ENCODE assay signal across 8 cellular contexts in genomic region chr14:61456720-61457119, GRCh38.
DNase-seq lines count a peak whose midpoint lies in the region; ATAC-seq lines count a peak whose summit lies in the region.

No MANE protein-coding gene starts in this region.

- no peak overlapping the region for H4K5ac ChIP-seq in mesendoderm (ENCODE audit: low read length)

- H3K27ac Mint-ChIP-seq in activated CD4-positive, alpha-beta memory T cell treated with anti-CD3 and anti-CD28 coated beads for 36 hours = peak overlapping the region; percentile 60

- H3K9me3 Mint-ChIP-seq in activated CD4-positive, alpha-beta memory T cell treated with anti-CD3 and anti-CD28 coated beads for 36 hours = no peaks in the 10 kb centered on the region

- H2BK15ac ChIP-seq in mesendoderm (replicated peaks; ENCODE audit: low read depth) = no peak overlapping the region

- H3K27me3 Mint-ChIP-seq in activated CD4-positive, alpha-beta memory T cell treated with anti-CD3 and anti-CD28 coated beads for 36 hours = no peaks in the 10 kb centered on the region

- POLR2A ChIA-PET in activated CD4-positive, alpha-beta memory T cell treated with anti-CD3 and anti-CD28 coated beads for 36 hours (lab: Charles Lee) = no interaction called here

- H4K8ac ChIP-seq in mesendoderm (ENCODE audit: low read depth, low read length) = no peak overlapping the region

- ATAC-seq in GM19025 (IDR thresholded peaks at IDR 0.05; ENCODE audit: low read depth, unreplicated experiment) (peak; percentile 84), HG03460 (IDR thresholded peaks at IDR 0.05; ENCODE audit: unreplicated experiment) (peak; percentile 79)

- peaks cover 80% of the 10 kb centered on the region for H3K36me3 Mint-ChIP-seq in activated CD4-positive, alpha-beta memory T cell treated with anti-CD3 and anti-CD28 coated beads for 36 hours

- intact Hi-C loops in activated CD4-positive, alpha-beta memory T cell treated with anti-CD3 and anti-CD28 coated beads for 36 hours (cut with micrococcal nuclease) = loop anchor here (1.0 kb wide), 1 partner anchor 159 kb away; no protein-coding TSS in a partner anchor

- H2BK120ac ChIP-seq in mesendoderm (ENCODE audit: low read depth, low read length) = no peak overlapping the region

- H3K56ac ChIP-seq in mesendoderm (ENCODE audit: low read length) = no peak overlapping the region

- H2AK5ac ChIP-seq in mesendoderm (ENCODE audit: low read length) = no peak overlapping the region

- H3K27me3 ChIP-seq in mesendoderm (ENCODE audit: insufficient read depth, low read length, poor library complexity) = no peaks in the 10 kb centered on the region

- no peak overlapping the region for H2BK5ac ChIP-seq in mesendoderm (ENCODE audit: low read length)

- H3K4ac ChIP-seq in mesendoderm (ENCODE audit: low read depth, low read length) = no peak overlapping the region

- H3K79me1 ChIP-seq in mesendoderm (ENCODE audit: low read length) = no peaks in the 10 kb centered on the region

- no peaks in the 10 kb centered on the region for H3K36me3 ChIP-seq in mesendoderm (ENCODE audit: control insufficient read depth, insufficient read depth, low read length)

- no peak overlapping the region for H3K23ac ChIP-seq in mesendoderm (ENCODE audit: low read length)

- DNase-seq in Ammon's horn (ENCODE audit: low spot score) = peak; percentile 88
- DNase-seq in NCI-H82 (lab: John Stamatoyannopoulos, UW) = peak; percentile 86
- peak; percentile 87 for DNase-seq in activated CD4-positive, alpha-beta memory T cell treated with anti-CD3 and anti-CD28 coated beads for 36 hours
- peak; percentile 73 for DNase-seq in ecto neural progenitor cell (ENCODE audit: low spot score)
- DNase-seq in mesendoderm = peak; percentile 53
- DNase-seq in stimulated activated CD8-positive, alpha-beta memory T cell treated with anti-CD3 and anti-CD28 coated beads, Interleukin-7, amount 100 ng/mL, for 1 hour (ENCODE audit: low read depth in 2 of 2) = peak; percentile 67 to 82

- H3K4me1 ChIP-seq in mesendoderm (ENCODE audit: control insufficient read depth, low read depth, low read length) = no peaks in the 10 kb centered on the region

- H3K4me1 Mint-ChIP-seq in activated CD4-positive, alpha-beta memory T cell treated with anti-CD3 and anti-CD28 coated beads for 36 hours (ENCODE audit: low read depth) = peaks cover 81% of the 10 kb centered on the region

- H3K9ac ChIP-seq in mesendoderm (ENCODE audit: low read length) = no peak overlapping the region

- no peak overlapping the region for H3K18ac ChIP-seq in mesendoderm (ENCODE audit: low read length)

- CTCF ChIA-PET in activated CD4-positive, alpha-beta memory T cell treated with anti-CD3 and anti-CD28 coated beads for 36 hours (lab: Charles Lee) = interaction anchor here (0.8 to 4.9 kb wide), 4 partner anchors 23 to 381 kb away, joined by 3 to 37 read pairs (median 4); no protein-coding TSS in a partner anchor

- no peak overlapping the region for H3K4me2 ChIP-seq in mesendoderm (ENCODE audit: low read length)

- WGBS in mesendoderm (ENCODE audit: extremely low coverage, insufficient coverage, low lambda C conversion rate) = no CpG with 5 or more reads among the region's 12 CpGs

- H3K79me2 ChIP-seq in mesendoderm (ENCODE audit: control insufficient read depth, insufficient read depth, low read length) = no peaks in the 10 kb centered on the region

- H3K4me3 ChIP-seq in mesendoderm (ENCODE audit: low read length) = no peak overlapping the region

- H3K27ac ChIP-seq in mesendoderm (ENCODE audit: low read depth, low read length) = no peak overlapping the region

- no peak overlapping the region for H3K4me3 Mint-ChIP-seq in activated CD4-positive, alpha-beta memory T cell treated with anti-CD3 and anti-CD28 coated beads for 36 hours
